8 cellular contexts compared by ENCODE assay signal in the genomic region with DNA sequence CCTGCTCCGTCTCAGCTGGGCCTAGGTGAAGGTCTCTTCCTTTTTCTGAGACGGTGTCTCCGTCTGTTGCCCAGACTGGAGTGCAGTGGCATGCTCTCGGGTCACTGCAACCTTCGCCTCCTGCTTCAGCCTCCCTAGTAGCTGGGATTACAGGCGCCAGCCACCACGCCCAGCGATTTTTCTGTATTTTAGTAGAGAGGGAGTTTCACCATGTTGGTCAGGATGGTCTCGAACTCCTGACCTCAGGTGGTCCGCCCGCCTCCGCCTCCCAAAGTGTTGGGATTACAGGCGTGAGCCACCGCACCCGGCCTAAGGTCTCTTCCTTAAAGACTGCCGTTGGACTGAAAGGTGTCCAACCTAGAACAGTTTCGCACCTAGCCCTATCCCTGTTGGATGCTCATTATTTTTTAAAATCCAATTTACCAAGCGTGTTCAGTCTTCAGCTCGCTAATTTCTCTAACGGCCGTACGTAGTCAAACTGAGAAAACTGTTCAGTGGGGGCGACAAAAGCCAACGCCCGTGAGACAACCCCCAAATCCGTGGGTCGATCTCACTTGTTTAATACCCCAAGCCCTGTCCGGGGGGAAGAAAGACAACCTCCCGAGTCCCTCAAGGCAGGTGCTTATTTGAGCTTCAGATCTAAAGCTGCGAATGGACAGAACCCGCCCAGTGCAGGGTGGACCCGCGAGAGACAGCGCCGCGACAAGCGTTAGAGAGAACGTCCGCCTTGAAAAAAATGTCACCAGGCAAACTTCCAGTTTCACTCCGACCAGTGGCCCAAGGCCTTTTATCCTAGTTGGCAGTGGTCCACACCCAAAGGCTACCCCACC. TPM values are rescaled to one million over a fixed set of nuclear protein-coding genes. Genes with fewer than 3 reads are reported as not detected.
DNase-seq lines count a peak whose midpoint lies in the region; ATAC-seq and TF ChIP-seq lines count a peak whose summit lies in the region.

No MANE protein-coding gene starts in this region.

- peak overlapping the region; percentile 79 for H3K4me3 ChIP-seq in AG04449 (ENCODE audit: low read depth, low read length)
- peak overlapping the region; percentile 54 for H3K4me3 ChIP-seq in GM23338
- peak overlapping the region; percentile 63 for H3K4me3 ChIP-seq in right cardiac atrium (ENCODE audit: low read length)

- 0 out of 3 replicates have a peak, but pooled peaks cover 4% of the 10 kb centered on the region for H3K36me3 Mint-ChIP-seq in GM23338 (ENCODE audit: low read depth)
- H3K36me3 Mint-ChIP-seq in WTC11, result peaks cover 3% of the 10 kb centered on the region; the same call in 1 of the 2 replicates
- peaks cover 11 to 23% of the 10 kb centered on the region in 2 donors for H3K36me3 Mint-ChIP-seq in stimulated activated naive B cell treated with anti-CD40 and anti-IgM and Interleukin-4, amounts not matched to agents 10 μg/mL and 1 μg/mL and 100 μg/mL, for 72 hours

- H3K4me3 Mint-ChIP-seq in GM23338, result peak overlapping the region; percentile 96
- peak overlapping the region; percentile 92 for H3K4me3 Mint-ChIP-seq in WTC11
- peak overlapping the region; percentile 96 to 97 for H3K4me3 Mint-ChIP-seq in stimulated activated naive B cell treated with anti-CD40 and anti-IgM and Interleukin-4, amounts not matched to agents 10 μg/mL and 1 μg/mL and 100 μg/mL, for 72 hours

- TF ChIP-seq CTCF in AG04449 (IDR thresholded peaks at IDR 0.05; ENCODE audit: insufficient read depth, low read length, missing control alignments) (no peak), GM23338 (conservative IDR thresholded peaks at IDR 0.05; ENCODE audit: low read depth in 2 of 2) (no peak), WTC11 (IDR thresholded peaks at IDR 0.05) (no peak)

- H3K27ac ChIP-seq in GM23338 (ENCODE audit: low read depth) (no peak overlapping the region), right cardiac atrium (ENCODE audit: low read length) (peak overlapping the region; percentile 91)

- H3F3A ChIP-seq in GM23338 (replicated peaks; ENCODE audit: low read depth), result peaks cover 6% of the 10 kb centered on the region

- H3K4me1 Mint-ChIP-seq in GM23338, result peaks cover 18% of the 10 kb centered on the region
- peaks cover 23% of the 10 kb centered on the region for H3K4me1 Mint-ChIP-seq in WTC11
- peaks cover 35 to 44% of the 10 kb centered on the region in 2 donors for H3K4me1 Mint-ChIP-seq in stimulated activated naive B cell treated with anti-CD40 and anti-IgM and Interleukin-4, amounts not matched to agents 10 μg/mL and 1 μg/mL and 100 μg/mL, for 72 hours

- H3K9me3 ChIP-seq in right cardiac atrium (ENCODE audit: control insufficient read depth, low read length), result no peaks in the 10 kb centered on the region

- H3K27me3 ChIP-seq in GM23338 (ENCODE audit: insufficient read depth) (no peaks in the 10 kb centered on the region), right cardiac atrium (ENCODE audit: control insufficient read depth, insufficient read depth) (no peaks in the 10 kb centered on the region)

- POLR2A ChIA-PET in AG04449 (lab: Yijun Ruan, JAX), result interaction anchor here (0.8 to 2.3 kb wide), 5 partner anchors 11 to 182 kb away, joined by 3 to 24 read pairs (median 4); partner anchors contain the start of genes ACAA1 and XYLB
- POLR2A ChIA-PET in WTC11 (lab: Charles Lee), result interaction anchor here (1.0 to 2.3 kb wide), 4 partner anchors 24 to 291 kb away, joined by 3 to 31 read pairs (median 4); partner anchors contain the start of gene ACAA1

- H3K27ac Mint-ChIP-seq in GM23338, result peak overlapping the region; percentile 100
- H3K27ac Mint-ChIP-seq in WTC11, result peak overlapping the region; percentile 99
- H3K27ac Mint-ChIP-seq in stimulated activated naive B cell treated with anti-CD40 and anti-IgM and Interleukin-4, amounts not matched to agents 10 μg/mL and 1 μg/mL and 100 μg/mL, for 72 hours, result peak overlapping the region; percentile 99

- H3K27me3 Mint-ChIP-seq in GM23338 (ENCODE audit: insufficient read depth, low read depth, poor library complexity) (peaks cover 14% of the 10 kb centered on the region), WTC11 (ENCODE audit: low read depth) (no peaks in the 10 kb centered on the region)
- H3K27me3 Mint-ChIP-seq in stimulated activated naive B cell treated with anti-CD40 and anti-IgM and Interleukin-4, amounts not matched to agents 10 μg/mL and 1 μg/mL and 100 μg/mL, for 72 hours, result no peaks in the 10 kb centered on the region

- H4K20me1 ChIP-seq in GM23338 (replicated peaks; ENCODE audit: insufficient read depth), result peaks cover 28% of the 10 kb centered on the region

- no peaks in the 10 kb centered on the region for H3K36me3 ChIP-seq in GM23338 (ENCODE audit: insufficient read depth)

- H3K9me2 ChIP-seq in GM23338 (ENCODE audit: insufficient read depth), result no peaks in the 10 kb centered on the region

- 42% methylated on average over 40 of the region's 40 CpGs for WGBS in right cardiac atrium

- peaks cover 38% of the 10 kb centered on the region for H3K79me2 ChIP-seq in GM23338 (replicated peaks; ENCODE audit: insufficient read depth)

- no peak for DNase-seq in AG04449 (ENCODE audit: low read depth, low spot score)
- no peak for DNase-seq in GM23338 (ENCODE audit: low spot score)
- no peak for DNase-seq in WTC11 (ENCODE audit: low spot score)
- DNase-seq in right cardiac atrium, result peak in 2 of 3 donors; percentile 63
- DNase-seq in stimulated activated naive B cell treated with anti-CD40 and anti-IgM and Interleukin-4, amounts not matched to agents 10 μg/mL and 1 μg/mL and 100 μg/mL, for 72 hours, result no peak
- DNase-seq in dermis blood vessel endothelial cell, result no peak
- DNase-seq in NCI-H524 (lab: John Stamatoyannopoulos, UW), result no peak

- intact Hi-C loops in right cardiac atrium (cut with DNase I), result loop anchor here in 1 of 4 donors (2.0 kb wide), 1 partner anchor 26 kb away; the partner anchor contains the start of gene MYD88

- ATAC-seq in GM23338 (peak; percentile 20), WTC11 (peak; percentile 19), right cardiac atrium (no peak), HG03045 (IDR thresholded peaks at IDR 0.05; ENCODE audit: unreplicated experiment) (no peak)
- peak; percentile 37 to 38 for ATAC-seq in stimulated activated naive B cell treated with anti-CD40 and anti-IgM and Interleukin-4, amounts not matched to agents 10 μg/mL and 1 μg/mL and 100 μg/mL, for 72 hours (replicated peaks)

- no peak overlapping the region for H2AFZ ChIP-seq in GM23338

- CTCF ChIA-PET in AG04449 (lab: Yijun Ruan, JAX), result interaction anchor here (0.9 to 2.3 kb wide), 8 partner anchors 9 to 182 kb away, joined by 3 to 8 read pairs (median 4); partner anchors contain the start of genes ACAA1, MYD88 and XYLB
- CTCF ChIA-PET in WTC11 (lab: Charles Lee), result interaction anchor here (0.5 to 3.6 kb wide), 11 partner anchors 12 to 835 kb away, joined by 3 to 24 read pairs (median 3); partner anchors contain the start of genes ACAA1, EXOG, MYD88 and SLC22A14

- H3K9me3 Mint-ChIP-seq in GM23338 (0 out of 3 replicates have a peak, but pooled peaks cover 2% of the 10 kb centered on the region), WTC11 (no peaks in the 10 kb centered on the region)
- no peaks in the 10 kb centered on the region for H3K9me3 Mint-ChIP-seq in stimulated activated naive B cell treated with anti-CD40 and anti-IgM and Interleukin-4, amounts not matched to agents 10 μg/mL and 1 μg/mL and 100 μg/mL, for 72 hours

- peaks cover 11% of the 10 kb centered on the region for H3K4me1 ChIP-seq in GM23338 (ENCODE audit: insufficient read depth)
- peaks cover 3% of the 10 kb centered on the region for H3K4me1 ChIP-seq in right cardiac atrium (ENCODE audit: control insufficient read depth, insufficient read depth, low read length)

- H3K4me2 ChIP-seq in GM23338, result peak overlapping the region; percentile 81

TF ChIP-seq in GM23338, 12 proteins besides CTCF, POLR2A, EP300 and RAD21 (continues in another document):
- TF ChIP-seq, protein P1, sequence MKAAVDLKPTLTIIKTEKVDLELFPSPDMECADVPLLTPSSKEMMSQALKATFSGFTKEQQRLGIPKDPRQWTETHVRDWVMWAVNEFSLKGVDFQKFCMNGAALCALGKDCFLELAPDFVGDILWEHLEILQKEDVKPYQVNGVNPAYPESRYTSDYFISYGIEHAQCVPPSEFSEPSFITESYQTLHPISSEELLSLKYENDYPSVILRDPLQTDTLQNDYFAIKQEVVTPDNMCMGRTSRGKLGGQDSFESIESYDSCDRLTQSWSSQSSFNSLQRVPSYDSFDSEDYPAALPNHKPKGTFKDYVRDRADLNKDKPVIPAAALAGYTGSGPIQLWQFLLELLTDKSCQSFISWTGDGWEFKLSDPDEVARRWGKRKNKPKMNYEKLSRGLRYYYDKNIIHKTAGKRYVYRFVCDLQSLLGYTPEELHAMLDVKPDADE (IDR thresholded peaks at IDR 0.05), result no peak
- TF ChIP-seq EZH2 (IDR thresholded peaks at IDR 0.05; ENCODE audit: low read depth, unreplicated experiment), result no peak

TF ChIP-seq in WTC11, 78 proteins besides CTCF, POLR2A, EP300 and RAD21 (continues in another document):
- TF ChIP-seq ZNF263 (CRISPR knock-in tag; IDR thresholded peaks at IDR 0.05; ENCODE audit: low read depth), result no peak
- TF ChIP-seq, protein P2, sequence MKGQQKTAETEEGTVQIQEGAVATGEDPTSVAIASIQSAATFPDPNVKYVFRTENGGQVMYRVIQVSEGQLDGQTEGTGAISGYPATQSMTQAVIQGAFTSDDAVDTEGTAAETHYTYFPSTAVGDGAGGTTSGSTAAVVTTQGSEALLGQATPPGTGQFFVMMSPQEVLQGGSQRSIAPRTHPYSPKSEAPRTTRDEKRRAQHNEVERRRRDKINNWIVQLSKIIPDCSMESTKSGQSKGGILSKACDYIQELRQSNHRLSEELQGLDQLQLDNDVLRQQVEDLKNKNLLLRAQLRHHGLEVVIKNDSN (CRISPR knock-in tag; IDR thresholded peaks at IDR 0.05), result 0 out of 2 replicates have a peak, but pooled peaks have one; percentile 2

RNA-seq across cellular contexts. Expression of gene OXSR1, which starts 1.0 kb away (rescaled TPM):
- total RNA-seq in GM23338 (2014; rRNA removed; shearing (Covaris generic)), result 39.3 and 41.1 TPM in 2 replicates
- 15.5 and 16.0 TPM in 2 replicates for polyA plus RNA-seq in GM23338 (2016; fragmentation: Nextera tagmentation; extraction: Ambion mirVana)
- total RNA-seq in WTC11 (2021), result 49.4 to 52.4 TPM (median 50.6 TPM) in 3 replicates
- 10 to 100 TPM; 20.2 to 39.1 (median 25.1) TPM for total RNA-seq in right cardiac atrium
- 12.9 TPM for polyA plus RNA-seq in right cardiac atrium
- total RNA-seq in dermis blood vessel endothelial cell, result 35.2 and 41.2 TPM in 2 replicates

RNA-seq across cellular contexts. Expression of gene MYD88, which starts 25.9 kb away (rescaled TPM):
- total RNA-seq in GM23338 (2014; rRNA removed; shearing (Covaris generic)), result 26.0 and 42.6 TPM in 2 replicates
- 14.4 and 15.5 TPM in 2 replicates for polyA plus RNA-seq in GM23338 (2016; fragmentation: Nextera tagmentation; extraction: Ambion mirVana)
- 18.1 to 19.2 TPM (median 19.2 TPM) in 3 replicates for total RNA-seq in WTC11 (2021)
- total RNA-seq in right cardiac atrium, result 10 to 100 TPM; 11.1 to 19.8 (median 13.1) TPM
- 8.4 TPM for polyA plus RNA-seq in right cardiac atrium
- 29.3 and 29.9 TPM in 2 replicates for total RNA-seq in dermis blood vessel endothelial cell

RNA-seq across cellular contexts. Expression of gene ACAA1, which starts 27.4 kb away (rescaled TPM):
- 21.4 and 23.2 TPM in 2 replicates for total RNA-seq in GM23338 (2014; rRNA removed; shearing (Covaris generic))
- 25.9 and 26.6 TPM in 2 replicates for polyA plus RNA-seq in GM23338 (2016; fragmentation: Nextera tagmentation; extraction: Ambion mirVana)
- 34.4 to 46.5 TPM (median 39.0 TPM) in 3 replicates for total RNA-seq in WTC11 (2021)
- 10 to 100 TPM; 80.8 to 98.8 (median 88.4) TPM for total RNA-seq in right cardiac atrium
- polyA plus RNA-seq in right cardiac atrium, result 98.8 TPM
- 27.2 and 42.5 TPM in 2 replicates for total RNA-seq in dermis blood vessel endothelial cell

Comparison
In these comparisons a context has a peak if more than half of its experiments do, and no peak if none do; other contexts are left out.
1. DNase-seq: peak in right cardiac atrium (2 of 3); none in AG04449 (single experiment), GM23338 (single experiment), WTC11 (single experiment), stimulated activated naive B cell treated with anti-CD40 and anti-IgM and Interleukin-4, amounts not matched to agents 10 μg/mL and 1 μg/mL and 100 μg/mL, for 72 hours (single experiment), dermis blood vessel endothelial cell (single experiment) and NCI-H524 (0 of 2).
2. ATAC-seq: peak in GM23338 (single experiment), WTC11 (single experiment) and stimulated activated naive B cell treated with anti-CD40 and anti-IgM and Interleukin-4, amounts not matched to agents 10 μg/mL and 1 μg/mL and 100 μg/mL, for 72 hours (2 of 2); none in right cardiac atrium (0 of 2) and HG03045 (single experiment).
3. Peak in every context shown above with its lines, with median percentiles within 50 percentile points of each other: H3K4me3 ChIP-seq, H3K27ac Mint-ChIP-seq and H3K4me3 Mint-ChIP-seq.